ENCODE assay signal across 12 cellular contexts in genomic region chr14:105322791-105323556, GRCh38. TPM values are rescaled to one million over a fixed set of nuclear protein-coding genes. Genes with fewer than 3 reads are reported as not detected.
DNase-seq lines count a peak whose midpoint lies in the region; ATAC-seq and TF ChIP-seq lines count a peak whose summit lies in the region.
"Had no signal": no experiment of that assay in that cellular context is flagged by ENCODE, and none has a peak within 500 bp of the region (broad histone marks: within the 10 kb centered on the region; RNA-seq: fewer than 3 reads in every experiment).

No MANE protein-coding gene starts in this region.

- POLR2A ChIA-PET in AG04450 (lab: Yijun Ruan, JAX) = no interaction called here

- no peaks in the 10 kb centered on the region for H3K27me3 Mint-ChIP-seq in H9 (ENCODE audit: low read depth)
- H3K27me3 Mint-ChIP-seq in chondrocyte (ENCODE audit: low read depth) = no peaks in the 10 kb centered on the region
- no peaks in the 10 kb centered on the region for H3K27me3 Mint-ChIP-seq in mesothelial cell of epicardium (ENCODE audit: low read depth)

- TF ChIP-seq EP300 in ovary (IDR thresholded peaks at IDR 0.05) = no peak

- peaks cover 21% of the 10 kb centered on the region; the same call in 1 of the 2 replicates for H3K79me2 ChIP-seq in H9 (ENCODE audit: insufficient read depth, low read length)

- no peaks in the 10 kb centered on the region; the same call in 1 of the 2 replicates for H3K9me3 ChIP-seq in AG04450 (ENCODE audit: control insufficient read depth, insufficient read depth, low read length)
- H3K9me3 ChIP-seq in H9 (ENCODE audit: control insufficient read depth, low read depth, low read length) = no peaks in the 10 kb centered on the region
- no peaks in the 10 kb centered on the region for H3K9me3 ChIP-seq in ovary

- no peak overlapping the region for H2BK15ac ChIP-seq in H9 (ENCODE audit: low read depth, low read length)

- H3K9me3 Mint-ChIP-seq in H9 (peaks cover 0 to 2% of the 10 kb centered on the region in 2 experiments; a peak in 1 of 5 replicates), chondrocyte (ENCODE audit: low read depth) (no peaks in the 10 kb centered on the region), mesothelial cell of epicardium (no peaks in the 10 kb centered on the region)
- H3K9me3 Mint-ChIP-seq: activated naive CD4-positive, alpha-beta T cell treated with anti-CD3 and anti-CD28 coated beads for 36 hours; T-helper 2 cell treated with Interferon-gamma antibody and Interleukin-4, amounts not matched to agents 5 μg/mL and 100 μg/mL, for 36 hours had no signal

- H2BK20ac ChIP-seq in H9 (ENCODE audit: low read depth, low read length, poor library complexity, severe bottlenecking) = no peak overlapping the region

- no peak overlapping the region for H2AK5ac ChIP-seq in H9 (ENCODE audit: insufficient read length, low read length)

- H3K4me1 Mint-ChIP-seq in H9 = peaks cover 37 to 50% of the 10 kb centered on the region in 2 experiments
- H3K4me1 Mint-ChIP-seq in chondrocyte (ENCODE audit: low read depth) = peaks cover 22% of the 10 kb centered on the region
- peaks cover 2% of the 10 kb centered on the region for H3K4me1 Mint-ChIP-seq in mesothelial cell of epicardium

- H3K4ac ChIP-seq in H9 (ENCODE audit: low read depth, low read length) = no peak overlapping the region

- H3K4me1 ChIP-seq in H9 (ENCODE audit: insufficient read depth, low read length) (peaks cover 9% of the 10 kb centered on the region; the same call in 1 of the 2 replicates), ovary (ENCODE audit: insufficient read depth) (peaks cover 25% of the 10 kb centered on the region)

- CTCF ChIA-PET in AG04450 (lab: Charles Lee) = interaction anchor here (1.0 kb wide), 1 partner anchor 29 kb away, joined by 3 read pairs; no protein-coding TSS in a partner anchor

- H2AFZ ChIP-seq in H9 (ENCODE audit: low read length) = no peak overlapping the region

- H3K9ac ChIP-seq in H9 (ENCODE audit: extremely low read depth, insufficient read length, low read length) = no peak overlapping the region

- TF ChIP-seq CTCF in AG04450 (IDR thresholded peaks at IDR 0.05; ENCODE audit: low read depth, low read length) = no peak
- no peak for TF ChIP-seq CTCF in H9 (conservative IDR thresholded peaks at IDR 0.05)
- no peak for TF ChIP-seq CTCF in chondrocyte (IDR thresholded peaks at IDR 0.05)
- TF ChIP-seq CTCF in ovary (IDR thresholded peaks at IDR 0.05) = no peak
- TF ChIP-seq CTCF in mesothelial cell of epicardium (IDR thresholded peaks at IDR 0.05; ENCODE audit: unreplicated experiment) = no peak

- H2BK120ac ChIP-seq in H9 (ENCODE audit: low read depth, low read length, poor library complexity, severe bottlenecking) = no peak overlapping the region

- no peak overlapping the region for H2BK5ac ChIP-seq in H9 (ENCODE audit: insufficient read length, low read length)

- no peak overlapping the region for H4K5ac ChIP-seq in H9 (ENCODE audit: insufficient read length, low read depth, low read length)

- H3K27ac Mint-ChIP-seq in H9 (peak overlapping the region; percentile 1 to 37 (median 17); a peak in 4 of 7 replicates), chondrocyte (ENCODE audit: unreplicated experiment) (peak overlapping the region; percentile 12), mesothelial cell of epicardium (no peak overlapping the region)
- H3K27ac Mint-ChIP-seq: activated naive CD4-positive, alpha-beta T cell treated with anti-CD3 and anti-CD28 coated beads for 36 hours; T-helper 2 cell treated with Interferon-gamma antibody and Interleukin-4, amounts not matched to agents 5 μg/mL and 100 μg/mL, for 36 hours had no signal

- H2BK12ac ChIP-seq in H9 (ENCODE audit: insufficient read length, low read depth, low read length) = no peak overlapping the region

- no peak overlapping the region for H3K18ac ChIP-seq in H9 (ENCODE audit: insufficient read length, low read depth, low read length)

- DNase-seq in AG04450 (ENCODE audit: low read depth, low spot score) (no peak), H9 (peak; percentile 25), chondrocyte (ENCODE audit: low spot score) (no peak), iris pigment epithelial cell (ENCODE audit: low read depth) (peak; percentile 28), ovary (no peak), mesothelial cell of epicardium (ENCODE audit: low spot score in 2 of 2, unreplicated experiment in 2 of 2) (no peak)
- DNase-seq: activated naive CD4-positive, alpha-beta T cell treated with anti-CD3 and anti-CD28 coated beads for 36 hours; SHP77 treated with DMSO at 0.1 percent for 48 hours; stimulated activated naive CD8-positive, alpha-beta T cell treated with anti-CD3 and anti-CD28 coated beads, Interleukin-15, Interleukin-2, amounts not matched to agents 100 U/mL and 50 U/mL, for 24 hours had no signal

- peaks cover 10% of the 10 kb centered on the region for H3K79me1 ChIP-seq in H9 (ENCODE audit: insufficient read depth, low read depth, low read length, poor library complexity, severe bottlenecking)

- H3K23ac ChIP-seq in H9 (ENCODE audit: insufficient read length, low read depth, low read length) = no peak overlapping the region

- no peaks in the 10 kb centered on the region for H4K20me1 ChIP-seq in H9 (ENCODE audit: control insufficient read depth, insufficient read depth, insufficient read length)

- H3K36me3 ChIP-seq in ovary = no peaks in the 10 kb centered on the region

- H3K4me3 ChIP-seq in AG04450 (ENCODE audit: low read depth, low read length) (no peak overlapping the region), ovary (no peak overlapping the region)

- no peak for TF ChIP-seq POLR2A in ovary (IDR thresholded peaks at IDR 0.05)

- H3K23me2 ChIP-seq in H9 (ENCODE audit: insufficient read length, low read depth, low read length, poor library complexity, severe bottlenecking) = no peaks in the 10 kb centered on the region

- ATAC-seq in GM18868 (IDR thresholded peaks at IDR 0.05; ENCODE audit: unreplicated experiment) (no peak), GM19467 (IDR thresholded peaks at IDR 0.05; ENCODE audit: unreplicated experiment) (no peak)
- ATAC-seq: stimulated activated naive CD8-positive, alpha-beta T cell treated with anti-CD3 and anti-CD28 coated beads, Interleukin-15, Interleukin-2, amounts not matched to agents 100 U/mL and 50 U/mL, for 24 hours had no signal

- H3K14ac ChIP-seq in H9 (ENCODE audit: insufficient read depth, low read length) = no peak overlapping the region

- WGBS in H9 (ENCODE audit: extremely low coverage, insufficient read length, low lambda C conversion rate) = no CpG with 5 or more reads among the region's 27 CpGs
- 77 to 83% (median 77%) methylated on average over 27 of the region's 27 CpGs for WGBS in ovary, 3 donors

- H3K27ac ChIP-seq in AG04450 (ENCODE audit: low read depth, low read length) (peak overlapping the region; percentile 21), H9 (ENCODE audit: insufficient read length, low read depth, low read length) (no peak overlapping the region), ovary (no peak overlapping the region)

- no peak overlapping the region for H4K91ac ChIP-seq in H9 (ENCODE audit: insufficient read length, low read depth, low read length)

- H3K56ac ChIP-seq in H9 (ENCODE audit: insufficient read length, low read depth, low read length) = no peak overlapping the region

- H3K4me3 Mint-ChIP-seq in H9 (no peak overlapping the region), chondrocyte (ENCODE audit: unreplicated experiment) (no peak overlapping the region), mesothelial cell of epicardium (no peak overlapping the region)
- H3K4me3 Mint-ChIP-seq: activated naive CD4-positive, alpha-beta T cell treated with anti-CD3 and anti-CD28 coated beads for 36 hours; T-helper 2 cell treated with Interferon-gamma antibody and Interleukin-4, amounts not matched to agents 5 μg/mL and 100 μg/mL, for 36 hours had no signal

- H3T11ph ChIP-seq in H9 (ENCODE audit: low read length) = no peak overlapping the region

- intact Hi-C loops in ovary (cut with DNase I) = no loop called here

- H4K8ac ChIP-seq in H9 (replicated peaks; ENCODE audit: insufficient read length, low read depth, low read length) = no peak overlapping the region

- H3K4me2 ChIP-seq in H9 (ENCODE audit: insufficient read depth, insufficient read length, low read length) = no peak overlapping the region

- H3K36me3 Mint-ChIP-seq in H9 (ENCODE audit: insufficient read depth in 1 of 3, low read depth in 3 of 3) = peaks cover 0 to 9% (median 2%) of the 10 kb centered on the region in 3 experiments; a peak in 5 of 7 replicates
- peaks cover 4% of the 10 kb centered on the region for H3K36me3 Mint-ChIP-seq in chondrocyte (ENCODE audit: low read depth)
- peaks cover 24% of the 10 kb centered on the region for H3K36me3 Mint-ChIP-seq in mesothelial cell of epicardium

- H3K27me3 ChIP-seq in AG04450 (ENCODE audit: control insufficient read depth, insufficient read depth, low read length) = no peaks in the 10 kb centered on the region
- no peaks in the 10 kb centered on the region for H3K27me3 ChIP-seq in H9 (ENCODE audit: insufficient read depth, low read length)
- H3K27me3 ChIP-seq in ovary = no peaks in the 10 kb centered on the region

RNA-seq across cellular contexts. Expression of gene PACS2, which starts 8.4 kb away (rescaled TPM):
- polyA plus RNA-seq in AG04450 (2011; rRNA removed) = 13.0 and 16.1 TPM in 2 replicates
- 14.5 and 18.3 TPM in 2 replicates for polyA minus RNA-seq in AG04450 (2011; rRNA and poly(A)+ RNA removed)
- 63.5 and 72.5 TPM in 2 replicates for total RNA-seq in H9 (2021)
- 82.6 to 89.5 TPM (median 87.1 TPM) in 3 replicates for total RNA-seq in chondrocyte
- 10 to 100 TPM; 41.4 to 91.9 (median 60.7) TPM for total RNA-seq in ovary
- 10 to 100 TPM; 21.2 to 55.9 TPM for polyA plus RNA-seq in ovary
- 135 to 147 TPM (median 138 TPM) in 3 replicates for total RNA-seq in mesothelial cell of epicardium

RNA-seq across cellular contexts. Expression of gene BRF1, which starts 22.2 kb away (rescaled TPM):
- polyA plus RNA-seq in AG04450 (2011; rRNA removed) (6.3 and 8.1 TPM in 2 replicates), ovary (10 to 100 TPM; 20.4 to 23.9 TPM)
- polyA minus RNA-seq in AG04450 (2011; rRNA and poly(A)+ RNA removed) = 11.1 and 15.6 TPM in 2 replicates
- total RNA-seq in H9 (2021) (27.0 and 28.3 TPM in 2 replicates), chondrocyte (26.1 to 31.0 TPM (median 26.2 TPM) in 3 replicates), ovary (10 to 100 TPM; 33.3 to 47.3 (median 38.5) TPM), mesothelial cell of epicardium (72.8 to 78.6 TPM (median 75.0 TPM) in 3 replicates)

Comparison
In these comparisons a context has a peak if more than half of its experiments do, and no peak if none do; other contexts are left out.
1. DNase-seq: peak in H9 (single experiment) and iris pigment epithelial cell (single experiment); none in AG04450 (single experiment), chondrocyte (single experiment), ovary (0 of 5) and mesothelial cell of epicardium (0 of 2).